19 cellular contexts compared by ENCODE assay signal in the genomic region with DNA sequence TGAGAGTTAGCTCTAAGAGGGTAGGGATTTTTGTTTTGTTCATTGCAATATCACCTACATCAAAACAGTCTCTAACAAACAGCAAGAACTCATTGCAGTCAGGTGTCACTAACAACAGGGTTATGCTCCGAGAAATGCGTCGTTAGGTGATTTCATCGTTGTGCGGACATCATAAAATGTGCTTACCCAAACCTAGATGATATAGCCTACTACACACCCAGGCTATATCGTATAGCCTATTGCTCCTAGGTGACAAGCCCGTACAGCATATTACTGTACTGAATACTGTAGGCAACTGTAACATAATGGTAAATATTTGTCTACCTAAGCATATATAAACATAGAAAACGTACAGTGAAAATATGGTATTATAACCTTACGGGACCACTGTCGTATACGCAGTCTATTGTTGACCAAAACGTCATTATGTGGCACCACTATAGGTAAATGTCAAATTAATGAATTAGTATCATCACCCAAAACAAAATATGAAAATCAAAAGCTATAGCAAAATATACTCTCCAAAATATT.
"Had no signal": no experiment of that assay in that cellular context is flagged by ENCODE, and none has a peak within 500 bp of the region (broad histone marks: within the 10 kb centered on the region; RNA-seq: fewer than 3 reads in every experiment).

No MANE protein-coding gene starts in this region.

- H3K27ac ChIP-seq: esophagus squamous epithelium, left ventricle myocardium inferior, lower lobe of right lung, psoas muscle, sigmoid colon, uterus had no signal

- H3K27me3 Mint-ChIP-seq: naive thymus-derived CD4-positive, alpha-beta T cell had no signal

- DNase-seq: effector memory CD8-positive, alpha-beta T cell; esophagus squamous epithelium; foreskin fibroblast; immature natural killer cell; left ventricle myocardium inferior; lower lobe of right lung; mesenchymal stem cell; naive thymus-derived CD4-positive, alpha-beta T cell; nephron progenitor cell; psoas muscle; retina; sigmoid colon; stimulated activated CD4-positive, alpha-beta T cell treated with anti-CD3 and anti-CD28 coated beads, Interleukin-2, amount 100 ng/mL, for 24 hours; stimulated activated CD4-positive, alpha-beta T cell treated with anti-CD3 and anti-CD28 coated beads, Interleukin-4, amount 100 ng/mL, for 4 hours; stimulated activated naive CD4-positive, alpha-beta T cell treated with Interleukin-2 at 50 U/mL for 16 hours; uterus had no signal

- H3K4me1 ChIP-seq: esophagus squamous epithelium, left ventricle myocardium inferior, sigmoid colon, uterus had no signal

- H3K36me3 Mint-ChIP-seq: immature natural killer cell, type B pancreatic cell had no signal

- ATAC-seq: effector memory CD8-positive, alpha-beta T cell; lower lobe of right lung; psoas muscle had no signal

- H3K4me3 Mint-ChIP-seq: effector memory CD8-positive, alpha-beta T cell; immature natural killer cell; naive thymus-derived CD4-positive, alpha-beta T cell; nephron progenitor cell; type B pancreatic cell had no signal

- H3K9me3 Mint-ChIP-seq: effector memory CD8-positive, alpha-beta T cell; immature natural killer cell had no signal

- H3K9me3 ChIP-seq: esophagus squamous epithelium, lower lobe of right lung, neutrophil, uterus had no signal

- H3K27me3 ChIP-seq: neutrophil, sigmoid colon, uterus had no signal

- H3K4me3 ChIP-seq: esophagus squamous epithelium, left ventricle myocardium inferior, lower lobe of right lung, psoas muscle, sigmoid colon, skin epidermis, uterus had no signal

- H3K27ac Mint-ChIP-seq: immature natural killer cell, nephron progenitor cell, type B pancreatic cell had no signal

- H3K36me3 ChIP-seq: esophagus squamous epithelium, left ventricle myocardium inferior, lower lobe of right lung, neutrophil, sigmoid colon, uterus had no signal
